Comparison of ENCODE assay signal across 7 cellular contexts in genomic region chr12:96516472-96517417, GRCh38. TPM values are rescaled to one million over a fixed set of nuclear protein-coding genes. Genes with fewer than 3 reads are reported as not detected.
A peak's percentile ranks its signal among the peaks of the same experiment; 100 is the strongest.
DNase-seq lines count a peak whose midpoint lies in the region; ATAC-seq, FAIRE-seq and TF ChIP-seq lines count a peak whose summit lies in the region.

No MANE protein-coding gene starts in this region.

- H3K27ac Mint-ChIP-seq in HFFc6 = peak overlapping the region; percentile 40; the same call in 1 of the 2 replicates

- H3K27me3 Mint-ChIP-seq in HFFc6 (ENCODE audit: insufficient read depth) = peaks cover 3% of the 10 kb centered on the region; the same call in 1 of the 2 replicates

- H3K9me3 Mint-ChIP-seq in HFFc6 = no peaks in the 10 kb centered on the region

- FAIRE-seq in GM12892 (lab: Jason Lieb, UNC) = peak; percentile 91
- FAIRE-seq in small intestine (lab: Jason Lieb, UNC) = peak; percentile 85

- TF ChIP-seq POLR2A in GM12892 (IDR thresholded peaks at IDR 0.05; ENCODE audit: low read depth, low read length) (no peak), NB4 (IDR thresholded peaks at IDR 0.05; ENCODE audit: extremely low read depth, insufficient read length) (no peak)

- peaks cover 24% of the 10 kb centered on the region for H3K4me1 Mint-ChIP-seq in HFFc6 (ENCODE audit: low read depth)

- no peaks in the 10 kb centered on the region for H3K9me3 ChIP-seq in right cardiac atrium (ENCODE audit: control insufficient read depth, low read length)
- H3K9me3 ChIP-seq in small intestine (ENCODE audit: control insufficient read depth, low read depth) = no peaks in the 10 kb centered on the region

- 35% methylated on average over 8 of the region's 8 CpGs for WGBS in right cardiac atrium
- WGBS in small intestine, 3 donors = 28 to 37% (median 31%) methylated on average over 8 of the region's 8 CpGs

- intact Hi-C loops in right cardiac atrium (cut with DNase I) = loop anchor here (2.0 to 10.0 kb wide), 4 partner anchors 302 to 454 kb away; no protein-coding TSS in a partner anchor

- H3K27ac ChIP-seq in right cardiac atrium (ENCODE audit: low read length) (no peak overlapping the region), small intestine (ENCODE audit: low read depth in 1 of 2, low read length in 1 of 2) (no peak overlapping the region)

- DNase-seq in GM12892 (ENCODE audit: insufficient read length) (no peak), HFFc6 (peak; percentile 69), NB4 (ENCODE audit: low read depth) (peak; percentile 88), T-helper 22 cell (ENCODE audit: low read depth) (peak; percentile 58), anterior cingulate cortex (lab: John Stamatoyannopoulos, UW) (peak in 52 of 58 donors; percentile 1 to 84 (median 30)), right cardiac atrium (peak; percentile 74 to 90 (median 76)), small intestine (peak; percentile 60)

- peak; percentile 65 to 81 for ATAC-seq in right cardiac atrium

- no peaks in the 10 kb centered on the region for H3K36me3 Mint-ChIP-seq in HFFc6 (ENCODE audit: low read depth)

- TF ChIP-seq CTCF in HFFc6 (IDR thresholded peaks at IDR 0.05) = peak; percentile 92
- TF ChIP-seq CTCF in NB4 (IDR thresholded peaks at IDR 0.05; ENCODE audit: low read depth, low read length) = peak; percentile 59

- H3K4me1 ChIP-seq in right cardiac atrium (ENCODE audit: control insufficient read depth, insufficient read depth, low read length) = no peaks in the 10 kb centered on the region
- no peaks in the 10 kb centered on the region for H3K4me1 ChIP-seq in small intestine (ENCODE audit: control insufficient read depth in 2 of 2, insufficient read depth in 1 of 2, low read depth in 1 of 2, low read length in 1 of 2)

- H3K27me3 ChIP-seq in right cardiac atrium (ENCODE audit: control insufficient read depth, insufficient read depth) = no peaks in the 10 kb centered on the region
- no peaks in the 10 kb centered on the region for H3K27me3 ChIP-seq in small intestine (ENCODE audit: control insufficient read depth in 2 of 2, insufficient read depth in 2 of 2, low read length in 2 of 2)

- no peak overlapping the region for H3K4me3 Mint-ChIP-seq in HFFc6

- H3K36me3 ChIP-seq in small intestine (ENCODE audit: control insufficient read depth in 2 of 2, insufficient read depth in 2 of 2, low read length in 2 of 2) = no peaks in the 10 kb centered on the region

- H3K4me3 ChIP-seq in NB4 (ENCODE audit: low read depth, low read length) (no peak overlapping the region), right cardiac atrium (ENCODE audit: low read length) (no peak overlapping the region), small intestine (ENCODE audit: low read depth in 1 of 2, low read length in 2 of 2) (no peak overlapping the region)

RNA-seq across cellular contexts. Expression of gene CFAP54, which starts 27.4 kb away (rescaled TPM):
- polyA plus RNA-seq in GM12892 (2012; ENCODE audit: missing spikeins) = 1.1 TPM
- under 1 TPM; 0.40 to 0.66 (median 0.56) TPM for total RNA-seq in HFFc6 (2021; fragmentation: NEBNext Ultra II Directional; extraction: Animal tissue kit (Norgen Biotek cat#: 25700))
- under 1 TPM; 0.14 to 0.42 (median 0.29) TPM for total RNA-seq in right cardiac atrium
- 0.16 TPM for polyA plus RNA-seq in right cardiac atrium
- under 1 TPM in 1 of 3 donors, not detected in 2; 0.31 TPM for polyA plus RNA-seq in small intestine
